Comparison of ENCODE assay signal across 9 cellular contexts in genomic region chr1:77831976-77832695, GRCh38. TPM values are rescaled to one million over a fixed set of nuclear protein-coding genes. Genes with fewer than 3 reads are reported as not detected.
A peak's percentile ranks its signal among the peaks of the same experiment; 100 is the strongest.
DNase-seq lines count a peak whose midpoint lies in the region; ATAC-seq and TF ChIP-seq lines count a peak whose summit lies in the region.
"Had no signal": no experiment of that assay in that cellular context is flagged by ENCODE, and none has a peak within 500 bp of the region (broad histone marks: within the 10 kb centered on the region; RNA-seq: fewer than 3 reads in every experiment).

No MANE protein-coding gene starts in this region.

- H3K27ac Mint-ChIP-seq in MCF 10A (ENCODE audit: low read depth, unreplicated experiment): peak overlapping the region; percentile 96
- H3K27ac Mint-ChIP-seq in activated T-cell treated with anti-CD3 and anti-CD28 coated beads, Interleukin-2, amount 50 U/mL, for 24 hours: no peak overlapping the region

- H3K4me1 ChIP-seq in IMR-90 (ENCODE audit: control insufficient read depth, insufficient read depth, low read length) (peaks cover 15% of the 10 kb centered on the region), stomach smooth muscle (ENCODE audit: control insufficient read depth, insufficient read depth, low read length) (peaks cover 23% of the 10 kb centered on the region)

- H3K9me1 ChIP-seq in IMR-90 (ENCODE audit: insufficient read depth, low read length): peaks cover 10% of the 10 kb centered on the region

- CTCF ChIA-PET in IMR-90 (lab: Yijun Ruan, JAX) (interaction anchor here (0.8 to 1.2 kb wide), 2 partner anchors 12 to 60 kb away, joined by 5 to 7 read pairs; no protein-coding TSS in a partner anchor), MCF 10A (lab: Yijun Ruan, JAX) (no interaction called here), GM10248 (lab: Yijun Ruan, JAX) (interaction anchor here (1.4 to 1.5 kb wide), 2 partner anchors 10 to 124 kb away, joined by 3 read pairs; no protein-coding TSS in a partner anchor)

- H2BK15ac ChIP-seq in IMR-90 (ENCODE audit: low read depth, low read length): peak overlapping the region; percentile 79; the same call in 1 of the 3 replicates

- H4K8ac ChIP-seq in IMR-90 (ENCODE audit: low read depth in 2 of 2, low read length in 2 of 2): peak overlapping the region; percentile 15 to 69; a peak in 1 of 4 replicates

- H4K20me1 ChIP-seq in IMR-90 (ENCODE audit: insufficient read depth, low read length): peaks cover 9% of the 10 kb centered on the region; the same call in 1 of the 2 replicates

- WGBS in IMR-90 (ENCODE audit: extremely low coverage in 2 of 2, insufficient read length in 1 of 2), 2 experiments: no CpG with 5 or more reads among the region's 2 CpGs

- H2AFZ ChIP-seq in IMR-90 (replicated peaks; ENCODE audit: low read length, poor library complexity): no peak overlapping the region

- peak overlapping the region; percentile 36; the same call in 1 of the 2 replicates for H3K9ac ChIP-seq in IMR-90 (ENCODE audit: low read depth, low read length)
- peak overlapping the region in 1 of 2 donors; percentile 12 for H3K9ac ChIP-seq in stomach smooth muscle (ENCODE audit: low read length in 2 of 2)

- peaks cover 46% of the 10 kb centered on the region for H3K4me1 Mint-ChIP-seq in MCF 10A (ENCODE audit: insufficient read depth, unreplicated experiment)
- peaks cover 1% of the 10 kb centered on the region for H3K4me1 Mint-ChIP-seq in activated T-cell treated with anti-CD3 and anti-CD28 coated beads, Interleukin-2, amount 50 U/mL, for 24 hours (ENCODE audit: low read depth)

- H2AK9ac ChIP-seq in IMR-90 (replicated peaks; ENCODE audit: low read depth, low read length, poor library complexity): no peak overlapping the region

- no peaks in the 10 kb centered on the region for H3K27me3 Mint-ChIP-seq in MCF 10A (ENCODE audit: insufficient read depth, unreplicated experiment)
- no peaks in the 10 kb centered on the region for H3K27me3 Mint-ChIP-seq in activated T-cell treated with anti-CD3 and anti-CD28 coated beads, Interleukin-2, amount 50 U/mL, for 24 hours
- H3K27me3 Mint-ChIP-seq: naive B cell had no signal

- H2BK20ac ChIP-seq in IMR-90 (ENCODE audit: low read depth, low read length): peak overlapping the region; percentile 82; the same call in 1 of the 2 replicates

- H3K36me3 ChIP-seq in IMR-90 (ENCODE audit: control insufficient read depth, insufficient read depth, low read length): no peaks in the 10 kb centered on the region; the same call in 1 of the 2 replicates
- no peaks in the 10 kb centered on the region for H3K36me3 ChIP-seq in stomach smooth muscle (ENCODE audit: control insufficient read depth in 2 of 2, insufficient read depth in 2 of 2, low read length in 2 of 2)

- peak overlapping the region; percentile 82 for H3K14ac ChIP-seq in IMR-90 (replicated peaks; ENCODE audit: low read depth, low read length)

- H3K36me3 Mint-ChIP-seq in MCF 10A (ENCODE audit: insufficient read depth, unreplicated experiment): peaks cover 6% of the 10 kb centered on the region
- H3K36me3 Mint-ChIP-seq in activated T-cell treated with anti-CD3 and anti-CD28 coated beads, Interleukin-2, amount 50 U/mL, for 24 hours (ENCODE audit: low read depth): peaks cover 60% of the 10 kb centered on the region

- peak overlapping the region; percentile 98 for H4K5ac ChIP-seq in IMR-90 (ENCODE audit: low read depth, low read length)

- POLR2A ChIA-PET in IMR-90 (lab: Charles Lee; ENCODE audit: unreplicated experiment): no interaction called here
- POLR2A ChIA-PET in MCF 10A (lab: Yijun Ruan, JAX): interaction anchor here (0.8 to 2.4 kb wide), 14 partner anchors 49 to 173 kb away, joined by 3 to 15 read pairs (median 4); partner anchors contain the start of genes DNAJB4, FUBP1, MIGA1 and NEXN
- POLR2A ChIA-PET in GM10248 (lab: Yijun Ruan, JAX): no interaction called here

- peaks cover 3 to 37% of the 10 kb centered on the region in 2 experiments; a peak in 3 of 4 replicates for H3K79me1 ChIP-seq in IMR-90 (ENCODE audit: low read depth in 1 of 2, low read length in 2 of 2)

- no peaks in the 10 kb centered on the region for H3K27me3 ChIP-seq in IMR-90 (ENCODE audit: control insufficient read depth, insufficient read depth, low read length)
- H3K27me3 ChIP-seq in stomach smooth muscle (ENCODE audit: control insufficient read depth in 1 of 2, insufficient read depth in 2 of 2, low read length in 2 of 2): no peaks in the 10 kb centered on the region

- H3K18ac ChIP-seq in IMR-90 (ENCODE audit: low read depth, low read length): peak overlapping the region; percentile 99

- TF ChIP-seq RAD21 in IMR-90 (IDR thresholded peaks at IDR 0.05; ENCODE audit: low read length): no peak

- H3K4ac ChIP-seq in IMR-90 (ENCODE audit: low read depth, low read length): peak overlapping the region; percentile 67; the same call in 1 of the 2 replicates

- H3K9me3 Mint-ChIP-seq in MCF 10A (ENCODE audit: unreplicated experiment): no peaks in the 10 kb centered on the region
- no peaks in the 10 kb centered on the region for H3K9me3 Mint-ChIP-seq in activated T-cell treated with anti-CD3 and anti-CD28 coated beads, Interleukin-2, amount 50 U/mL, for 24 hours
- H3K9me3 Mint-ChIP-seq: naive B cell had no signal

- no peak for TF ChIP-seq POLR2A in IMR-90 (IDR thresholded peaks at IDR 0.05; ENCODE audit: low read depth, low read length)

- dilution Hi-C loops in IMR-90 (cut with HindIII; ENCODE audit: low sequenced_read_pairs, unreplicated experiment): no loop called here

- peak overlapping the region; percentile 71 for H4K91ac ChIP-seq in IMR-90 (ENCODE audit: insufficient read depth, low read depth, low read length)

- in situ Hi-C loops in IMR-90 (cut with MboI; ENCODE audit: low sequenced_read_pairs): no loop called here

- peak overlapping the region; percentile 74; the same call in 1 of the 2 replicates for H2AK5ac ChIP-seq in IMR-90 (ENCODE audit: low read depth, low read length)

- peak overlapping the region; percentile 61; the same call in 1 of the 2 replicates for H3K56ac ChIP-seq in IMR-90 (ENCODE audit: extremely low read depth, insufficient read depth, low read length)

- H3K27ac ChIP-seq in IMR-90 (ENCODE audit: insufficient read depth, low read length): peak overlapping the region; percentile 90
- peak overlapping the region; percentile 58 for H3K27ac ChIP-seq in stomach smooth muscle (ENCODE audit: low read length)

- BruUV-seq in IMR-90 (replicated peaks; lab: Mats Ljungman, UMichigan): no TSS peak
- TSS peak; percentile 43 for BruUV-seq in MCF 10A (replicated peaks; lab: Mats Ljungman, UMichigan)

- H3K9me3 ChIP-seq in IMR-90 (ENCODE audit: control insufficient read depth, insufficient read depth, low read length) (no peaks in the 10 kb centered on the region), stomach smooth muscle (ENCODE audit: control insufficient read depth in 2 of 2, low read length in 2 of 2) (no peaks in the 10 kb centered on the region)

- peak overlapping the region; percentile 88 for H2BK120ac ChIP-seq in IMR-90 (ENCODE audit: low read depth, low read length)

- intact Hi-C loops in IMR-90 (cut with micrococcal nuclease) (loop anchor here (2.0 kb wide), 1 partner anchor 57 kb away; the partner anchor contains the start of gene NEXN), MCF 10A (cut with micrococcal nuclease) (loop anchor here (10.0 kb wide), 2 partner anchors 53 to 143 kb away; partner anchors contain the start of genes FUBP1 and NEXN)

- peak overlapping the region; percentile 23 for H3K4me3 Mint-ChIP-seq in MCF 10A (ENCODE audit: unreplicated experiment)
- H3K4me3 Mint-ChIP-seq in activated T-cell treated with anti-CD3 and anti-CD28 coated beads, Interleukin-2, amount 50 U/mL, for 24 hours: no peak overlapping the region
- H3K4me3 Mint-ChIP-seq: naive B cell had no signal

- TF ChIP-seq CTCF in IMR-90 (conservative IDR thresholded peaks at IDR 0.05; ENCODE audit: low read depth, low read length) (no peak), MCF 10A (IDR thresholded peaks at IDR 0.05; ENCODE audit: unreplicated experiment) (no peak), GM10248 (IDR thresholded peaks at IDR 0.05; ENCODE audit: control extremely low read depth, extremely low read depth, low read depth, missing control alignments) (no peak)

- DNase-seq in IMR-90 (peak; percentile 76), MCF 10A (ENCODE audit: unreplicated experiment) (peak; percentile 53), hepatic stellate cell (ENCODE audit: low spot score) (peak; percentile 22), pons (ENCODE audit: low spot score) (no peak), GM10248 (ENCODE audit: extremely low spot score) (no peak)
- DNase-seq in activated CD4-positive, alpha-beta T cell treated with anti-CD3 and anti-CD28 coated beads, Interleukin-2, amount 50 U/mL, for 4 hours: no peak
- DNase-seq in activated T-cell treated with anti-CD3 and anti-CD28 coated beads, Interleukin-2, amount 50 U/mL, for 24 hours: no peak
- DNase-seq: naive B cell had no signal

- peak; percentile 40 for ATAC-seq in IMR-90 (ENCODE audit: low read depth)

- H3K4me2 ChIP-seq in IMR-90 (ENCODE audit: low read depth, low read length): peak overlapping the region; percentile 90

- H2BK5ac ChIP-seq in IMR-90 (ENCODE audit: low read depth, low read length, poor library complexity, severe bottlenecking): peak overlapping the region; percentile 96

- no peak overlapping the region for H3K4me3 ChIP-seq in IMR-90 (ENCODE audit: insufficient read depth, low read depth, low read length)
- peak overlapping the region; percentile 1 to 35 for H3K4me3 ChIP-seq in stomach smooth muscle (ENCODE audit: low read length in 2 of 2)

- H3K23ac ChIP-seq in IMR-90 (ENCODE audit: low read depth, low read length): peak overlapping the region; percentile 83

TF ChIP-seq in IMR-90, 13 proteins besides CTCF, POLR2A, EP300 and RAD21:
- TF ChIP-seq RCOR1 (IDR thresholded peaks at IDR 0.05; ENCODE audit: insufficient replicate concordance, low read length) (no peak), SMC3 (IDR thresholded peaks at IDR 0.05; ENCODE audit: low read depth, low read length) (no peak), CEBPB (IDR thresholded peaks at IDR 0.05; ENCODE audit: low read depth, low read length) (peak; percentile 81; the same call in 1 of the 2 replicates), CHD1 (IDR thresholded peaks at IDR 0.05; ENCODE audit: low read depth, low read length) (no peak)

RNA-seq across cellular contexts. Expression of gene MIGA1, which starts 52.7 kb away (rescaled TPM):
- 16.3 and 21.4 TPM in 2 replicates for total RNA-seq in IMR-90 (2012; rRNA removed)
- 3.9 and 5.7 TPM in 2 replicates for polyA plus RNA-seq in IMR-90 (2012; rRNA removed)
- polyA plus RNA-seq in IMR-90 (2012; cell fraction: cytosol; rRNA removed): 0.84 and 1.6 TPM in 2 replicates
- polyA plus RNA-seq in IMR-90 (2012; cell fraction: nucleus; rRNA removed; ENCODE audit: low replicate concordance): 0.77 and 4.0 TPM in 2 replicates
- total RNA-seq in MCF 10A (2022): 13.2 and 19.9 TPM in 2 replicates

RNA-seq across cellular contexts. Expression of gene NEXN, which starts 56.3 kb away (rescaled TPM):
- total RNA-seq in IMR-90 (2012; rRNA removed) (5.2 and 10.3 TPM in 2 replicates), MCF 10A (2022) (1.6 and 1.8 TPM in 2 replicates)
- 13.4 and 16.1 TPM in 2 replicates for polyA plus RNA-seq in IMR-90 (2012; rRNA removed)
- 1.9 and 2.5 TPM in 2 replicates for polyA plus RNA-seq in IMR-90 (2012; cell fraction: cytosol; rRNA removed)
- 2.7 and 27.0 TPM in 2 replicates for polyA plus RNA-seq in IMR-90 (2012; cell fraction: nucleus; rRNA removed; ENCODE audit: low replicate concordance)

Comparison
In these comparisons a context has a peak if more than half of its experiments do, and no peak if none do; other contexts are left out.
1. DNase-seq: peak in IMR-90 (single experiment), MCF 10A (single experiment) and hepatic stellate cell (single experiment); none in pons (single experiment), activated CD4-positive, alpha-beta T cell treated with anti-CD3 and anti-CD28 coated beads, Interleukin-2, amount 50 U/mL, for 4 hours (0 of 2), activated T-cell treated with anti-CD3 and anti-CD28 coated beads, Interleukin-2, amount 50 U/mL, for 24 hours (single experiment) and GM10248 (single experiment).